Comparison of ENCODE assay signal across 1 cellular context in genomic region chr20:53444386-53444785, GRCh38.
TF ChIP-seq lines count a peak whose summit lies in the region.

No MANE protein-coding gene starts in this region.

TF ChIP-seq in HepG2, 621 proteins besides CTCF, POLR2A, EP300 and RAD21 (continued from another document):
- TF ChIP-seq ARID3A (IDR thresholded peaks at IDR 0.05; ENCODE audit: low read depth, low read length), result no peak
- TF ChIP-seq ARID5B (CRISPR knock-in tag; IDR thresholded peaks at IDR 0.05), result peak; percentile 82
- TF ChIP-seq SALL1 (CRISPR knock-in tag; IDR thresholded peaks at IDR 0.05), result peak; percentile 60
- TF ChIP-seq IKZF5 (CRISPR knock-in tag; IDR thresholded peaks at IDR 0.05), result 0 out of 2 replicates have a peak, but pooled peaks have one; percentile 34
- TF ChIP-seq MED1 (CRISPR knock-in tag; IDR thresholded peaks at IDR 0.05), result peak; percentile 36; the same call in 1 of the 2 replicates
- TF ChIP-seq FOXP1 (IDR thresholded peaks at IDR 0.05), result no peak
- peak; percentile 76 for TF ChIP-seq FOXP1 (CRISPR knock-in tag; IDR thresholded peaks at IDR 0.05)
- TF ChIP-seq MAFF (IDR thresholded peaks at IDR 0.05; ENCODE audit: low read depth, low read length), result peak; percentile 67; the same call in 1 of the 2 replicates
- TF ChIP-seq ZNF224 (CRISPR knock-in tag; IDR thresholded peaks at IDR 0.05), result 0 out of 2 replicates have a peak, but pooled peaks have one; percentile 23
- TF ChIP-seq ZNF552 (CRISPR knock-in tag; IDR thresholded peaks at IDR 0.05; ENCODE audit: borderline replicate concordance), result no peak
- TF ChIP-seq, protein P1, sequence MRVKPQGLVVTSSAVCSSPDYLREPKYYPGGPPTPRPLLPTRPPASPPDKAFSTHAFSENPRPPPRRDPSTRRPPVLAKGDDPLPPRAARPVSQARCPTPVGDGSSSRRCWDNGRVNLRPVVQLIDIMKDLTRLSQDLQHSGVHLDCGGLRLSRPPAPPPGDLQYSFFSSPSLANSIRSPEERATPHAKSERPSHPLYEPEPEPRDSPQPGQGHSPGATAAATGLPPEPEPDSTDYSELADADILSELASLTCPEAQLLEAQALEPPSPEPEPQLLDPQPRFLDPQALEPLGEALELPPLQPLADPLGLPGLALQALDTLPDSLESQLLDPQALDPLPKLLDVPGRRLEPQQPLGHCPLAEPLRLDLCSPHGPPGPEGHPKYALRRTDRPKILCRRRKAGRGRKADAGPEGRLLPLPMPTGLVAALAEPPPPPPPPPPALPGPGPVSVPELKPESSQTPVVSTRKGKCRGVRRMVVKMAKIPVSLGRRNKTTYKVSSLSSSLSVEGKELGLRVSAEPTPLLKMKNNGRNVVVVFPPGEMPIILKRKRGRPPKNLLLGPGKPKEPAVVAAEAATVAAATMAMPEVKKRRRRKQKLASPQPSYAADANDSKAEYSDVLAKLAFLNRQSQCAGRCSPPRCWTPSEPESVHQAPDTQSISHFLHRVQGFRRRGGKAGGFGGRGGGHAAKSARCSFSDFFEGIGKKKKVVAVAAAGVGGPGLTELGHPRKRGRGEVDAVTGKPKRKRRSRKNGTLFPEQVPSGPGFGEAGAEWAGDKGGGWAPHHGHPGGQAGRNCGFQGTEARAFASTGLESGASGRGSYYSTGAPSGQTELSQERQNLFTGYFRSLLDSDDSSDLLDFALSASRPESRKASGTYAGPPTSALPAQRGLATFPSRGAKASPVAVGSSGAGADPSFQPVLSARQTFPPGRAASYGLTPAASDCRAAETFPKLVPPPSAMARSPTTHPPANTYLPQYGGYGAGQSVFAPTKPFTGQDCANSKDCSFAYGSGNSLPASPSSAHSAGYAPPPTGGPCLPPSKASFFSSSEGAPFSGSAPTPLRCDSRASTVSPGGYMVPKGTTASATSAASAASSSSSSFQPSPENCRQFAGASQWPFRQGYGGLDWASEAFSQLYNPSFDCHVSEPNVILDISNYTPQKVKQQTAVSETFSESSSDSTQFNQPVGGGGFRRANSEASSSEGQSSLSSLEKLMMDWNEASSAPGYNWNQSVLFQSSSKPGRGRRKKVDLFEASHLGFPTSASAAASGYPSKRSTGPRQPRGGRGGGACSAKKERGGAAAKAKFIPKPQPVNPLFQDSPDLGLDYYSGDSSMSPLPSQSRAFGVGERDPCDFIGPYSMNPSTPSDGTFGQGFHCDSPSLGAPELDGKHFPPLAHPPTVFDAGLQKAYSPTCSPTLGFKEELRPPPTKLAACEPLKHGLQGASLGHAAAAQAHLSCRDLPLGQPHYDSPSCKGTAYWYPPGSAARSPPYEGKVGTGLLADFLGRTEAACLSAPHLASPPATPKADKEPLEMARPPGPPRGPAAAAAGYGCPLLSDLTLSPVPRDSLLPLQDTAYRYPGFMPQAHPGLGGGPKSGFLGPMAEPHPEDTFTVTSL (CRISPR knock-in tag; IDR thresholded peaks at IDR 0.05; ENCODE audit: borderline replicate concordance), result peak; percentile 48; the same call in 1 of the 2 replicates
- peak; percentile 57 for TF ChIP-seq FOXP4 (CRISPR knock-in tag; IDR thresholded peaks at IDR 0.05)
- no peak for TF ChIP-seq SOX6 (IDR thresholded peaks at IDR 0.05)
- TF ChIP-seq SOX6 (CRISPR knock-in tag; IDR thresholded peaks at IDR 0.05), result peak; percentile 40
- TF ChIP-seq BCL6 (CRISPR knock-in tag; IDR thresholded peaks at IDR 0.05), result no peak
- TF ChIP-seq NFE2L1 (CRISPR knock-in tag; IDR thresholded peaks at IDR 0.05; ENCODE audit: borderline replicate concordance), result no peak
- peak; percentile 72 for TF ChIP-seq FOXA3 (CRISPR knock-in tag; IDR thresholded peaks at IDR 0.05)
- TF ChIP-seq ZNF136 (CRISPR knock-in tag; IDR thresholded peaks at IDR 0.05; ENCODE audit: low read depth), result no peak
- peak; percentile 61 to 67; a peak in 3 of 4 replicates for TF ChIP-seq MAFK (conservative IDR thresholded peaks at IDR 0.05 in 1 of 2, IDR thresholded peaks at IDR 0.05 in 1 of 2; ENCODE audit: low read length in 2 of 2)
- peak; percentile 59 for TF ChIP-seq GATAD2A (CRISPR knock-in tag; IDR thresholded peaks at IDR 0.05)
- TF ChIP-seq, protein P2, sequence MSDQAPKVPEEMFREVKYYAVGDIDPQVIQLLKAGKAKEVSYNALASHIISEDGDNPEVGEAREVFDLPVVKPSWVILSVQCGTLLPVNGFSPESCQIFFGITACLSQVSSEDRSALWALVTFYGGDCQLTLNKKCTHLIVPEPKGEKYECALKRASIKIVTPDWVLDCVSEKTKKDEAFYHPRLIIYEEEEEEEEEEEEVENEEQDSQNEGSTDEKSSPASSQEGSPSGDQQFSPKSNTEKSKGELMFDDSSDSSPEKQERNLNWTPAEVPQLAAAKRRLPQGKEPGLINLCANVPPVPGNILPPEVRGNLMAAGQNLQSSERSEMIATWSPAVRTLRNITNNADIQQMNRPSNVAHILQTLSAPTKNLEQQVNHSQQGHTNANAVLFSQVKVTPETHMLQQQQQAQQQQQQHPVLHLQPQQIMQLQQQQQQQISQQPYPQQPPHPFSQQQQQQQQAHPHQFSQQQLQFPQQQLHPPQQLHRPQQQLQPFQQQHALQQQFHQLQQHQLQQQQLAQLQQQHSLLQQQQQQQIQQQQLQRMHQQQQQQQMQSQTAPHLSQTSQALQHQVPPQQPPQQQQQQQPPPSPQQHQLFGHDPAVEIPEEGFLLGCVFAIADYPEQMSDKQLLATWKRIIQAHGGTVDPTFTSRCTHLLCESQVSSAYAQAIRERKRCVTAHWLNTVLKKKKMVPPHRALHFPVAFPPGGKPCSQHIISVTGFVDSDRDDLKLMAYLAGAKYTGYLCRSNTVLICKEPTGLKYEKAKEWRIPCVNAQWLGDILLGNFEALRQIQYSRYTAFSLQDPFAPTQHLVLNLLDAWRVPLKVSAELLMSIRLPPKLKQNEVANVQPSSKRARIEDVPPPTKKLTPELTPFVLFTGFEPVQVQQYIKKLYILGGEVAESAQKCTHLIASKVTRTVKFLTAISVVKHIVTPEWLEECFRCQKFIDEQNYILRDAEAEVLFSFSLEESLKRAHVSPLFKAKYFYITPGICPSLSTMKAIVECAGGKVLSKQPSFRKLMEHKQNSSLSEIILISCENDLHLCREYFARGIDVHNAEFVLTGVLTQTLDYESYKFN (CRISPR knock-in tag; conservative IDR thresholded peaks at IDR 0.05), result 0 out of 2 replicates have a peak, but pooled peaks have one; percentile 27
- TF ChIP-seq ELF3 (CRISPR knock-in tag; IDR thresholded peaks at IDR 0.05), result peak; percentile 41; the same call in 1 of the 2 replicates
- TF ChIP-seq GABPB1 (CRISPR knock-in tag; IDR thresholded peaks at IDR 0.05), result 0 out of 2 replicates have a peak, but pooled peaks have one; percentile 33
- TF ChIP-seq FOXK1 (CRISPR knock-in tag; IDR thresholded peaks at IDR 0.05; ENCODE audit: borderline replicate concordance, low read depth), result peak; percentile 28; the same call in 1 of the 2 replicates
- TF ChIP-seq ZNF263 (CRISPR knock-in tag; IDR thresholded peaks at IDR 0.05), result 0 out of 2 replicates have a peak, but pooled peaks have one; percentile 24
- TF ChIP-seq FOXA1 (IDR thresholded peaks at IDR 0.05), result no peak
- peak; percentile 47; the same call in 1 of the 2 replicates for TF ChIP-seq FOXA1 (CRISPR knock-in tag; IDR thresholded peaks at IDR 0.05)
- TF ChIP-seq, protein P3, sequence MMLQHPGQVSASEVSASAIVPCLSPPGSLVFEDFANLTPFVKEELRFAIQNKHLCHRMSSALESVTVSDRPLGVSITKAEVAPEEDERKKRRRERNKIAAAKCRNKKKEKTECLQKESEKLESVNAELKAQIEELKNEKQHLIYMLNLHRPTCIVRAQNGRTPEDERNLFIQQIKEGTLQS (CRISPR knock-in tag; IDR thresholded peaks at IDR 0.05), result no peak
- TF ChIP-seq POGZ (CRISPR knock-in tag; IDR thresholded peaks at IDR 0.05), result 0 out of 2 replicates have a peak, but pooled peaks have one; percentile 17
- peak; percentile 74 for TF ChIP-seq BHLHE40 (IDR thresholded peaks at IDR 0.05; ENCODE audit: low read length)
- TF ChIP-seq ZNF766 (CRISPR knock-in tag; IDR thresholded peaks at IDR 0.05; ENCODE audit: borderline replicate concordance), result no peak
- 0 out of 2 replicates have a peak, but pooled peaks have one; percentile 48 for TF ChIP-seq ZNF580 (CRISPR knock-in tag; IDR thresholded peaks at IDR 0.05; ENCODE audit: borderline replicate concordance, low read depth)
- TF ChIP-seq POLR2AphosphoS5 (IDR thresholded peaks at IDR 0.05; ENCODE audit: low read depth, low read length), result no peak
- no peak for TF ChIP-seq ETS1 (CRISPR knock-in tag; IDR thresholded peaks at IDR 0.05)
- TF ChIP-seq ZNF143 (CRISPR knock-in tag; IDR thresholded peaks at IDR 0.05), result no peak
